Comparison of ENCODE assay signal across 29 cellular contexts in the genomic region with DNA sequence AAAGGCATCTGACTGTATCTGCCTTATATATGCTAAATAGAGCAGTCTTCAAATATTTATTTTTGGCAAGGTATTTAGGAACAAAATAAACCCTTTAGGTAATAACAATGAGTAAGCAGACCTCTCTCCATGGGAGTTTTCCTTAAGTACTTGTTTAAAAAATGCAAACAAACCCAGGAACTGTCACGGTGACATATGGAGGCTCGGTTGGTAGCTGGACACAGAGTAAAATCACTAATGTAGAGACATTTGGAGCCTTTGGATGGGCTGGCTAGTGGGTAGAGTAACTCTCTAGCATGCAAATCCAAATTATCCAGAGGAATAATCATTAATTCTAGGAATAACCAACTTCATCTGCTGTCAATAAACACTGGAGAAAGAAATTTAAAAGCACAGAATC.
"Had no signal": no experiment of that assay in that cellular context is flagged by ENCODE, and none has a peak within 500 bp of the region (broad histone marks: within the 10 kb centered on the region; RNA-seq: fewer than 3 reads in every experiment).

No MANE protein-coding gene starts in this region.

- H3K4me3 ChIP-seq: colonic mucosa, dorsolateral prefrontal cortex, hepatocyte, left lung, lung, neural progenitor cell, prostate gland, spleen, testis had no signal

- H3K4me2 ChIP-seq: hepatocyte, neural progenitor cell had no signal

- DNase-seq: activated B cell treated with CpG ODN at 0.5 μM for 24 hours; activated CD4-positive, alpha-beta T cell treated with anti-CD3 and anti-CD28 coated beads for 36 hours; activated CD4-positive, alpha-beta T cell treated with anti-CD3 and anti-CD28 coated beads, Interleukin-2, amount 50 U/mL, for 4 hours; activated CD8-positive, alpha-beta memory T cell treated with anti-CD3 and anti-CD28 coated beads for 24 hours; activated CD8-positive, alpha-beta memory T cell treated with anti-CD3 and anti-CD28 coated beads, Interleukin-2, amount 50 U/mL, for 4 hours; activated T-cell treated with anti-CD3 and anti-CD28 coated beads, Interleukin-2, amount 50 U/mL, for 24 hours; aorta; central memory CD4-positive, alpha-beta T cell; colonic mucosa; effector memory CD8-positive, alpha-beta T cell; glutamatergic neuron; kidney glomerular epithelial cell; left lung; naive thymus-derived CD8-positive, alpha-beta T cell; spleen; stimulated activated CD4-positive, alpha-beta T cell treated with anti-CD3 and anti-CD28 coated beads, Interleukin-4, amount 100 ng/mL, for 1 hour; stimulated activated naive CD4-positive, alpha-beta T cell; T1000; testis had no signal

- H3K9me3 ChIP-seq: colonic mucosa, left lung, prostate gland, spleen, testis had no signal

- H3K4me1 ChIP-seq: colonic mucosa, left lung, neural progenitor cell, prostate gland, spleen, testis had no signal

- ATAC-seq: activated CD4-positive, alpha-beta T cell treated with anti-CD3 and anti-CD28 coated beads for 36 hours; activated naive CD4-positive, alpha-beta T cell treated with anti-CD3 and anti-CD28 coated beads, Interleukin-2, amount 50 U/mL, for 72 hours; activated T-helper 17 cell treated with anti-CD3 and anti-CD28 coated beads, Interleukin-2, amount 50 U/mL, for 72 hours; effector memory CD8-positive, alpha-beta T cell; esophagus mucosa; left lung; naive thymus-derived CD8-positive, alpha-beta T cell had no signal

- H3K27ac ChIP-seq: colonic mucosa, dorsolateral prefrontal cortex, hepatocyte, left lung, neural progenitor cell, prostate gland, spleen, testis had no signal

- FAIRE-seq: endothelial cell of umbilical vein, frontal cortex had no signal
